ENCODE assay signal across 20 cellular contexts in genomic region chr4:38040619-38041018, GRCh38.
"Had no signal": no experiment of that assay in that cellular context is flagged by ENCODE, and none has a peak within 500 bp of the region (broad histone marks: within the 10 kb centered on the region; RNA-seq: fewer than 3 reads in every experiment).

No MANE protein-coding gene starts in this region.

- H3K4me1 ChIP-seq: transverse colon had no signal

- DNase-seq: effector memory CD8-positive, alpha-beta T cell; erythroblast; foreskin melanocyte; head of caudate nucleus; kidney; left cardiac atrium; mucosa of descending colon; naive thymus-derived CD8-positive, alpha-beta T cell; posterior cingulate gyrus; sigmoid colon; stimulated activated CD4-positive, alpha-beta T cell treated with anti-CD3 and anti-CD28 coated beads, Interleukin-2, amount 100 ng/mL, for 24 hours; stimulated activated CD4-positive, alpha-beta T cell treated with anti-CD3 and anti-CD28 coated beads, Interleukin-4, amount 100 ng/mL, for 4 hours; stimulated activated naive B cell treated with anti-CD40 and anti-IgM and Interleukin-4, amounts not matched to agents 10 μg/mL and 1 μg/mL and 100 μg/mL, for 72 hours; stomach; substantia nigra; transverse colon had no signal

- H3K4me3 ChIP-seq: hepatocyte, mucosa of descending colon, sigmoid colon, skin epidermis, stomach, thoracic aorta, transverse colon had no signal

- H3K27ac ChIP-seq: hepatocyte, skin epidermis, stomach, thoracic aorta, transverse colon had no signal

- ATAC-seq: effector memory CD8-positive, alpha-beta T cell; mucosa of descending colon; naive thymus-derived CD8-positive, alpha-beta T cell; stimulated activated naive B cell treated with anti-CD40 and anti-IgM and Interleukin-4, amounts not matched to agents 10 μg/mL and 1 μg/mL and 100 μg/mL, for 72 hours had no signal

- H3K79me2 ChIP-seq: hepatocyte had no signal

- FAIRE-seq: urothelium cell line had no signal

- H3K4me2 ChIP-seq: hepatocyte had no signal

- H2AFZ ChIP-seq: hepatocyte had no signal

- H3K27me3 ChIP-seq: hepatocyte, sigmoid colon, stomach, transverse colon had no signal

- H3K9me3 ChIP-seq: mucosa of descending colon, sigmoid colon, stomach, thoracic aorta, transverse colon had no signal
